In genomic region chr17:79006794-79007503, GRCh38 we compare ENCODE assay signal across 2 cellular contexts.
TF ChIP-seq lines count a peak whose summit lies in the region.

No MANE protein-coding gene starts in this region.

TF ChIP-seq in GM23338, 12 proteins besides CTCF, POLR2A, EP300 and RAD21:
- TF ChIP-seq STAT1 (IDR thresholded peaks at IDR 0.05; ENCODE audit: unreplicated experiment) (no peak), EZH2phosphoT487 (IDR thresholded peaks at IDR 0.05; ENCODE audit: unreplicated experiment) (no peak), POLR2AphosphoS5 (IDR thresholded peaks at IDR 0.05; ENCODE audit: low read depth) (no peak), ZNF462 (CRISPR knock-in tag; IDR thresholded peaks at IDR 0.05) (no peak), REST (IDR thresholded peaks at IDR 0.05; ENCODE audit: unreplicated experiment) (no peak), ETS1 (IDR thresholded peaks at IDR 0.05) (no peak), ZNF114 (CRISPR knock-in tag; IDR thresholded peaks at IDR 0.05) (no peak), NANOG (IDR thresholded peaks at IDR 0.05; ENCODE audit: borderline replicate concordance) (no peak), JUNB (IDR thresholded peaks at IDR 0.05; ENCODE audit: unreplicated experiment) (no peak), EZH2 (IDR thresholded peaks at IDR 0.05; ENCODE audit: low read depth, unreplicated experiment) (no peak)

TF ChIP-seq in HepG2, 621 proteins besides CTCF, POLR2A, EP300 and RAD21:
- no peak for TF ChIP-seq SOX13 (IDR thresholded peaks at IDR 0.05)
- TF ChIP-seq SOX13 (CRISPR knock-in tag; conservative IDR thresholded peaks at IDR 0.05 in 1 of 2, IDR thresholded peaks at IDR 0.05 in 1 of 2), result peak in 1 of 2 experiments; percentile 55; a peak in 2 of 4 replicates
- no peak for TF ChIP-seq TBX2 (CRISPR knock-in tag; IDR thresholded peaks at IDR 0.05; ENCODE audit: borderline replicate concordance)
- no peak for TF ChIP-seq FOXC1 (CRISPR knock-in tag; IDR thresholded peaks at IDR 0.05; ENCODE audit: borderline replicate concordance)
- TF ChIP-seq BCL6 (CRISPR knock-in tag; IDR thresholded peaks at IDR 0.05), result peak; percentile 83
